ENCODE assay signal across 12 cellular contexts in the genomic region with DNA sequence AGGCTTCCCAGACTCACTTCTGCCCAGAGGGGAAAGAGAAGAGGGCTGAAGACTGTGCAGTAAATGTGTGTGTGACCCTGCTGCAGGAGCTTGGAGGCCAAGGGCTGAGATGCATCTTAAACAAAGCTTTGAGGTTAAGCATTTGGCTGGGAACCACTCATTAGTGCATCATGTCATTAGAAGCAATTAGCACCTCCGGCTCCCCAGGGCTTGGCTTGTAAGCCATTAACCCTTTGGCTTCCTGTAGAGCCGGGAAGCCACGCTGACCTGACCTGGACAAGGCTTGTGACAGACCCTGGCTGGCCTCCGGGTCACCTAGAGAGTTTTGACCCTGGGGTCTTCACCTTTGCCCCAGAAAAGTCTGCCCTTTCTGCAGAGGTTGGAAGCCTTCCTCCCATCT.
DNase-seq lines count a peak whose midpoint lies in the region; ATAC-seq and TF ChIP-seq lines count a peak whose summit lies in the region.
"Had no signal": no experiment of that assay in that cellular context is flagged by ENCODE, and none has a peak within 500 bp of the region (broad histone marks: within the 10 kb centered on the region; RNA-seq: fewer than 3 reads in every experiment).

No MANE protein-coding gene starts in this region.

- no peak for ATAC-seq in mucosa of descending colon
- ATAC-seq: CD8-positive, alpha-beta T cell; HepG2 had no signal

- no peak overlapping the region for H3K4me3 ChIP-seq in mucosa of descending colon

- no peaks in the 10 kb centered on the region for H3K9me3 ChIP-seq in mucosa of descending colon

- H3K4me1 ChIP-seq in mucosa of descending colon (ENCODE audit: low read depth), result no peaks in the 10 kb centered on the region

- no peaks in the 10 kb centered on the region for H3K36me3 ChIP-seq in mucosa of descending colon (ENCODE audit: low read depth)

- DNase-seq in NCI-H1105 treated with DMSO at 0.1 percent for 48 hours (lab: John Stamatoyannopoulos, UW) (peak; percentile 4), NCI-H1105 (lab: John Stamatoyannopoulos, UW) (no peak), NCI-H69 (lab: John Stamatoyannopoulos, UW) (peak; percentile 71), iPS-NIHi7 (ENCODE audit: extremely low spot score) (peak; percentile 28), NCI-H187 (lab: John Stamatoyannopoulos, UW) (no peak), mucosa of descending colon (no peak), NCI-H187 treated with DMSO at 0.1 percent for 48 hours (lab: John Stamatoyannopoulos, UW) (no peak)
- DNase-seq: CD8-positive, alpha-beta T cell; DMS53; HCEC 1CT; HFFc6 had no signal

- intact Hi-C loops in mucosa of descending colon (cut with DNase I, micrococcal nuclease), result no loop called here

- no peak for TF ChIP-seq CTCF in mucosa of descending colon (IDR thresholded peaks at IDR 0.05)

Comparison
In these comparisons a context has a peak if more than half of its experiments do, and no peak if none do; other contexts are left out.
1. DNase-seq: peak in NCI-H1105 treated with DMSO at 0.1 percent for 48 hours (single experiment), NCI-H69 (single experiment) and iPS-NIHi7 (single experiment); none in NCI-H1105 (single experiment), NCI-H187 (0 of 2), mucosa of descending colon (0 of 3) and NCI-H187 treated with DMSO at 0.1 percent for 48 hours (single experiment).